In genomic region chr16:85931596-85932402, GRCh38 we compare ENCODE assay signal across 29 cellular contexts. TPM values are rescaled to one million over a fixed set of nuclear protein-coding genes. Genes with fewer than 3 reads are reported as not detected.
DNase-seq lines count a peak whose midpoint lies in the region; ATAC-seq, FAIRE-seq and TF ChIP-seq lines count a peak whose summit lies in the region.
"Had no signal": no experiment of that assay in that cellular context is flagged by ENCODE, and none has a peak within 500 bp of the region (broad histone marks: within the 10 kb centered on the region; RNA-seq: fewer than 3 reads in every experiment).

No MANE protein-coding gene starts in this region.

- intact Hi-C loops in kidney (cut with DNase I) (no loop called here), upper lobe of right lung (cut with DNase I) (no loop called here)

- ATAC-seq in stimulated activated naive CD8-positive, alpha-beta T cell treated with anti-CD3 and anti-CD28 coated beads, Interleukin-15, amount 100 ng/mL, for 72 hours, result no peak
- peak; percentile 38 for ATAC-seq in upper lobe of right lung
- ATAC-seq: heart left ventricle, left ventricle myocardium superior had no signal

- no peaks in the 10 kb centered on the region for H3K27me3 Mint-ChIP-seq in stimulated activated naive CD8-positive, alpha-beta T cell treated with anti-CD3 and anti-CD28 coated beads, Interleukin-15, Interleukin-2, amounts not matched to agents 100 ng/mL and 50 ng/mL, for 24 hours
- peaks cover 30% of the 10 kb centered on the region for H3K27me3 Mint-ChIP-seq in stimulated activated naive CD8-positive, alpha-beta T cell treated with anti-CD3 and anti-CD28 coated beads, Interleukin-15, amount 100 ng/mL, for 72 hours

- H3K9me3 Mint-ChIP-seq in stimulated activated naive CD8-positive, alpha-beta T cell treated with anti-CD3 and anti-CD28 coated beads, Interleukin-15, Interleukin-2, amounts not matched to agents 100 ng/mL and 50 ng/mL, for 24 hours, result no peaks in the 10 kb centered on the region
- H3K9me3 Mint-ChIP-seq in stimulated activated naive CD8-positive, alpha-beta T cell treated with anti-CD3 and anti-CD28 coated beads, Interleukin-15, amount 100 ng/mL, for 72 hours, result no peaks in the 10 kb centered on the region
- H3K9me3 Mint-ChIP-seq: nephron progenitor cell had no signal

- no peak overlapping the region for H3K4me3 Mint-ChIP-seq in stimulated activated naive CD8-positive, alpha-beta T cell treated with anti-CD3 and anti-CD28 coated beads, Interleukin-15, Interleukin-2, amounts not matched to agents 100 ng/mL and 50 ng/mL, for 24 hours
- H3K4me3 Mint-ChIP-seq in stimulated activated naive CD8-positive, alpha-beta T cell treated with anti-CD3 and anti-CD28 coated beads, Interleukin-15, amount 100 ng/mL, for 72 hours, result no peak overlapping the region
- H3K4me3 Mint-ChIP-seq: immature natural killer cell, nephron progenitor cell had no signal

- peaks cover 10% of the 10 kb centered on the region for H3K36me3 Mint-ChIP-seq in stimulated activated naive CD8-positive, alpha-beta T cell treated with anti-CD3 and anti-CD28 coated beads, Interleukin-15, Interleukin-2, amounts not matched to agents 100 ng/mL and 50 ng/mL, for 24 hours (ENCODE audit: low read depth)

- H3K9me3 ChIP-seq in kidney (ENCODE audit: control insufficient read depth in 1 of 2, low read length in 2 of 2) (no peaks in the 10 kb centered on the region), upper lobe of right lung (no peaks in the 10 kb centered on the region)
- H3K9me3 ChIP-seq: heart left ventricle, MG63, right lobe of liver, uterus had no signal

- H3K4me1 ChIP-seq in kidney (ENCODE audit: control insufficient read depth in 1 of 2, insufficient read depth in 1 of 2, low read depth in 1 of 2, low read length in 2 of 2) (no peaks in the 10 kb centered on the region), upper lobe of right lung (peaks cover 24% of the 10 kb centered on the region)
- H3K4me1 ChIP-seq: uterus had no signal

- no peak for DNase-seq in stimulated activated naive CD8-positive, alpha-beta T cell treated with anti-CD3 and anti-CD28 coated beads, Interleukin-15, amount 100 ng/mL, for 72 hours
- peak; percentile 67 for DNase-seq in MV-4-11 (lab: John Stamatoyannopoulos, UW)
- peak; percentile 66 for DNase-seq in kidney
- DNase-seq in upper lobe of right lung, result no peak
- DNase-seq in cortex of kidney (lab: John Stamatoyannopoulos, UW), result no peak
- DNase-seq in activated CD4-positive, alpha-beta T cell treated with anti-CD3 and anti-CD28 coated beads, Interleukin-2, amount 50 U/mL, for 48 hours, result no peak
- DNase-seq in iPS-NIHi7 (ENCODE audit: extremely low spot score), result no peak
- DNase-seq: activated CD4-positive, alpha-beta T cell treated with anti-CD3 and anti-CD28 coated beads, Interleukin-2, amount 50 U/mL, for 4 hours; activated gamma-delta T cell treated with Interleukin-2 at 50 U/mL for 16 hours; activated T-cell treated with anti-CD3 and anti-CD28 coated beads for 4 hours; amniotic stem cell; C1 segment of cervical spinal cord; immature natural killer cell; left ventricle myocardium superior; MG63; NCI-H1694 treated with DMSO at 0.1 percent for 48 hours; NCI-H69; nephron progenitor cell; stimulated activated CD4-positive, alpha-beta T cell treated with anti-CD3 and anti-CD28 coated beads, Interleukin-15, amount 100 ng/mL, for 24 hours; stimulated activated CD8-positive, alpha-beta memory T cell treated with anti-CD3 and anti-CD28 coated beads, Interleukin-4, amount 100 ng/mL, for 48 hours; uterus had no signal

- no peaks in the 10 kb centered on the region for H3K36me3 ChIP-seq in kidney (ENCODE audit: control insufficient read depth in 1 of 2, insufficient read depth in 2 of 2, low read length in 2 of 2)
- H3K36me3 ChIP-seq in upper lobe of right lung, result no peaks in the 10 kb centered on the region
- H3K36me3 ChIP-seq: heart left ventricle, MG63, right lobe of liver, uterus had no signal

- TF ChIP-seq CTCF in kidney (IDR thresholded peaks at IDR 0.05; ENCODE audit: borderline replicate concordance, extremely low read depth, insufficient read depth) (no peak), upper lobe of right lung (IDR thresholded peaks at IDR 0.05) (no peak)

- peaks cover 5% of the 10 kb centered on the region for H3K27me3 ChIP-seq in upper lobe of right lung
- H3K27me3 ChIP-seq: right lobe of liver had no signal

- peak overlapping the region; percentile 99 for H3K27ac Mint-ChIP-seq in stimulated activated naive CD8-positive, alpha-beta T cell treated with anti-CD3 and anti-CD28 coated beads, Interleukin-15, Interleukin-2, amounts not matched to agents 100 ng/mL and 50 ng/mL, for 24 hours
- H3K27ac Mint-ChIP-seq in stimulated activated naive CD8-positive, alpha-beta T cell treated with anti-CD3 and anti-CD28 coated beads, Interleukin-15, amount 100 ng/mL, for 72 hours, result no peak overlapping the region
- H3K27ac Mint-ChIP-seq: nephron progenitor cell had no signal

- H3K4me3 ChIP-seq in kidney (ENCODE audit: low read length in 2 of 2) (no peak overlapping the region), upper lobe of right lung (no peak overlapping the region)
- H3K4me3 ChIP-seq: coronary artery, heart left ventricle, MG63, right lobe of liver, uterus had no signal

- FAIRE-seq in kidney (lab: Jason Lieb, UNC), result no peak
- FAIRE-seq: bronchial epithelial cell, D721Med, endometrium had no signal

- H3K27ac ChIP-seq in kidney (ENCODE audit: low read depth in 2 of 2, low read length in 2 of 2) (no peak overlapping the region), upper lobe of right lung (no peak overlapping the region)
- H3K27ac ChIP-seq: coronary artery, heart left ventricle, right lobe of liver, uterus had no signal

- no peak overlapping the region for H3K9ac ChIP-seq in kidney (ENCODE audit: low read length in 2 of 2)

- peaks cover 83% of the 10 kb centered on the region for H3K4me1 Mint-ChIP-seq in stimulated activated naive CD8-positive, alpha-beta T cell treated with anti-CD3 and anti-CD28 coated beads, Interleukin-15, Interleukin-2, amounts not matched to agents 100 ng/mL and 50 ng/mL, for 24 hours (ENCODE audit: low read depth)
- peaks cover 77% of the 10 kb centered on the region for H3K4me1 Mint-ChIP-seq in stimulated activated naive CD8-positive, alpha-beta T cell treated with anti-CD3 and anti-CD28 coated beads, Interleukin-15, amount 100 ng/mL, for 72 hours

RNA-seq across cellular contexts. Expression of gene IRF8, which starts 32.8 kb away (rescaled TPM):
- total RNA-seq in kidney (33.3 TPM), upper lobe of right lung (43.1 TPM)
- polyA plus RNA-seq in kidney (ENCODE audit: insufficient read depth, low read depth, low replicate concordance), result 2.9 TPM
- total RNA-seq: bronchial epithelial cell, G401 had no signal

Comparison
In these comparisons a context has a peak if more than half of its experiments do, and no peak if none do; other contexts are left out.
1. DNase-seq: peak in MV-4-11 (single experiment) and kidney (single experiment); none in stimulated activated naive CD8-positive, alpha-beta T cell treated with anti-CD3 and anti-CD28 coated beads, Interleukin-15, amount 100 ng/mL, for 72 hours (0 of 2), upper lobe of right lung (single experiment), cortex of kidney (single experiment), activated CD4-positive, alpha-beta T cell treated with anti-CD3 and anti-CD28 coated beads, Interleukin-2, amount 50 U/mL, for 48 hours (0 of 2) and iPS-NIHi7 (single experiment).